ENCODE assay signal across 2 cellular contexts in genomic region chr10:70704211-70704610, GRCh38.
TF ChIP-seq lines count a peak whose summit lies in the region.

No MANE protein-coding gene starts in this region.

TF ChIP-seq in HEK293, 187 proteins besides CTCF, POLR2A, EP300 and RAD21:
- no peak for TF ChIP-seq ZNF433 (tag by site-specific recombination; IDR thresholded peaks at IDR 0.05; ENCODE audit: low read depth)
- TF ChIP-seq ZNF521 (tag by site-specific recombination; IDR thresholded peaks at IDR 0.05) = no peak
- no peak for TF ChIP-seq SCRT1 (tag by site-specific recombination; IDR thresholded peaks at IDR 0.05; ENCODE audit: borderline replicate concordance)
- peak; percentile 100 for TF ChIP-seq EGR2 (tag by site-specific recombination; IDR thresholded peaks at IDR 0.05; ENCODE audit: low read depth)
- no peak for TF ChIP-seq ZNF248 (tag by site-specific recombination; IDR thresholded peaks at IDR 0.05)
- TF ChIP-seq ZNF692 (tag by site-specific recombination; IDR thresholded peaks at IDR 0.05) = peak; percentile 47; the same call in 1 of the 2 replicates
- TF ChIP-seq ZBTB21 (tag by site-specific recombination; IDR thresholded peaks at IDR 0.05) = no peak
- TF ChIP-seq ZFP69B (tag by site-specific recombination; IDR thresholded peaks at IDR 0.05) = peak; percentile 75; the same call in 1 of the 2 replicates
- TF ChIP-seq ZNF350 (tag by site-specific recombination; IDR thresholded peaks at IDR 0.05) = no peak
- TF ChIP-seq ZNF792 (tag by site-specific recombination; IDR thresholded peaks at IDR 0.05) = no peak
- TF ChIP-seq ZNF221 (tag by site-specific recombination; IDR thresholded peaks at IDR 0.05; ENCODE audit: borderline replicate concordance) = no peak
- TF ChIP-seq AEBP2 (tag by site-specific recombination; IDR thresholded peaks at IDR 0.05; ENCODE audit: borderline replicate concordance) = no peak
- TF ChIP-seq ZNF112 (tag by site-specific recombination; IDR thresholded peaks at IDR 0.05) = no peak
- no peak for TF ChIP-seq ZNF791 (tag by site-specific recombination; IDR thresholded peaks at IDR 0.05)
- peak; percentile 100 for TF ChIP-seq ZFHX2 (tag by site-specific recombination; conservative IDR thresholded peaks at IDR 0.05)

TF ChIP-seq in K562, 482 proteins besides CTCF, POLR2A, EP300 and RAD21:
- TF ChIP-seq EGR1 (conservative IDR thresholded peaks at IDR 0.05) = peak; percentile 15
- TF ChIP-seq CHD4 (IDR thresholded peaks at IDR 0.05; ENCODE audit: insufficient read depth, insufficient replicate concordance, low read depth, low read length, poor library complexity, severe bottlenecking) = no peak
- TF ChIP-seq ESRRA (IDR thresholded peaks at IDR 0.05; ENCODE audit: borderline replicate concordance, low read depth) = no peak
- TF ChIP-seq MAX (CRISPR knock-in tag; IDR thresholded peaks at IDR 0.05) = 0 out of 2 replicates have a peak, but pooled peaks have one; percentile 9
- no peak for TF ChIP-seq CEBPB (tag; IDR thresholded peaks at IDR 0.05)
- TF ChIP-seq ZNF592 (IDR thresholded peaks at IDR 0.05) = no peak
- no peak for TF ChIP-seq GTF2F1 (IDR thresholded peaks at IDR 0.05; ENCODE audit: low read depth, low read length)
- no peak for TF ChIP-seq ZNF282 (CRISPR knock-in tag; IDR thresholded peaks at IDR 0.05)
- no peak for TF ChIP-seq RREB1 (CRISPR knock-in tag; IDR thresholded peaks at IDR 0.05)
- TF ChIP-seq SRF (CRISPR knock-in tag; IDR thresholded peaks at IDR 0.05) = no peak
- TF ChIP-seq ZNF212 (CRISPR knock-in tag; IDR thresholded peaks at IDR 0.05) = no peak
- no peak for TF ChIP-seq NCOA1 (IDR thresholded peaks at IDR 0.05; ENCODE audit: low read depth)
- TF ChIP-seq PATZ1 (CRISPR knock-in tag; IDR thresholded peaks at IDR 0.05; ENCODE audit: borderline replicate concordance) = no peak
